In genomic region chr1:20787100-20787774, GRCh38 we compare ENCODE assay signal across 9 cellular contexts. TPM values are rescaled to one million over a fixed set of nuclear protein-coding genes. Genes with fewer than 3 reads are reported as not detected.
A peak's percentile ranks its signal among the peaks of the same experiment; 100 is the strongest.
DNase-seq lines count a peak whose midpoint lies in the region; ATAC-seq, FAIRE-seq and TF ChIP-seq lines count a peak whose summit lies in the region.
"Had no signal": no experiment of that assay in that cellular context is flagged by ENCODE, and none has a peak within 500 bp of the region (broad histone marks: within the 10 kb centered on the region; RNA-seq: fewer than 3 reads in every experiment).

A gene with protein sequence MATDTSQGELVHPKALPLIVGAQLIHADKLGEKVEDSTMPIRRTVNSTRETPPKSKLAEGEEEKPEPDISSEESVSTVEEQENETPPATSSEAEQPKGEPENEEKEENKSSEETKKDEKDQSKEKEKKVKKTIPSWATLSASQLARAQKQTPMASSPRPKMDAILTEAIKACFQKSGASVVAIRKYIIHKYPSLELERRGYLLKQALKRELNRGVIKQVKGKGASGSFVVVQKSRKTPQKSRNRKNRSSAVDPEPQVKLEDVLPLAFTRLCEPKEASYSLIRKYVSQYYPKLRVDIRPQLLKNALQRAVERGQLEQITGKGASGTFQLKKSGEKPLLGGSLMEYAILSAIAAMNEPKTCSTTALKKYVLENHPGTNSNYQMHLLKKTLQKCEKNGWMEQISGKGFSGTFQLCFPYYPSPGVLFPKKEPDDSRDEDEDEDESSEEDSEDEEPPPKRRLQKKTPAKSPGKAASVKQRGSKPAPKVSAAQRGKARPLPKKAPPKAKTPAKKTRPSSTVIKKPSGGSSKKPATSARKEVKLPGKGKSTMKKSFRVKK (minus strand): TSS chr1:20787307. CDS start chr1:20780440, 6,867 bp downstream.

- H3K4me2 ChIP-seq in HepG2 (ENCODE audit: low read depth, low read length): peak within 1 kb of the TSS; percentile 93

- peak within 1 kb of the TSS; percentile 99 for H3K27ac ChIP-seq in HepG2 (ENCODE audit: extremely low read length, insufficient read depth, low read length)

- peaks cover 14% of the 10 kb centered on the region for H3K36me3 Mint-ChIP-seq in dendritic cell treated with granulocyte-macrophage colony-stimulating factor and Interleukin-4, amounts not matched to agents 40 ng/mL and 50 ng/mL, for 4 days (ENCODE audit: low read depth)

- no TSS peak for BruUV-seq in HepG2 (replicated peaks; lab: Mats Ljungman, UMichigan)

- TF ChIP-seq EP300 in HepG2 (IDR thresholded peaks at IDR 0.05; ENCODE audit: low read depth in 2 of 2, low read length in 2 of 2): no peak
- no peak for TF ChIP-seq EP300 in HepG2 (CRISPR knock-in tag; IDR thresholded peaks at IDR 0.05; ENCODE audit: borderline replicate concordance)

- intact Hi-C loops in dendritic cell treated with granulocyte-macrophage colony-stimulating factor and Interleukin-4, amounts not matched to agents 40 ng/mL and 50 ng/mL, for 4 days (cut with micrococcal nuclease): no loop called here
- intact Hi-C loops in HepG2 (cut with micrococcal nuclease; ENCODE audit: unreplicated experiment): loop anchor here (10.0 kb wide), 1 partner anchor 108 kb away; no protein-coding TSS in a partner anchor

- H3K4me3 ChIP-seq in HepG2 (replicated peaks in 1 of 3; ENCODE audit: insufficient read depth in 1 of 3, low read depth in 2 of 3, low read length in 3 of 3): peak within 1 kb of the TSS; percentile 88 to 99 (median 92)

- 0% methylated on average over 11 of the region's 90 CpGs for WGBS in HepG2 (ENCODE audit: low lambda C conversion rate)

- DNase-seq in Ammon's horn (ENCODE audit: low spot score) (peak; percentile 75), NCI-H510A (lab: John Stamatoyannopoulos, UW) (peak; percentile 65), HepG2 (ENCODE audit: low spot score) (peak; percentile 55)
- peak; percentile 81 for DNase-seq in activated CD4-positive, alpha-beta T cell treated with anti-CD3 and anti-CD28 coated beads, Interleukin-2, amount 50 U/mL, for 1 hour
- DNase-seq in stimulated activated CD4-positive, alpha-beta T cell treated with anti-CD3 and anti-CD28 coated beads, Interleukin-2, amount 100 ng/mL, for 48 hours: peak; percentile 66 to 77

- TF ChIP-seq RAD21 in HepG2 (CRISPR knock-in tag; IDR thresholded peaks at IDR 0.05): peak; percentile 38; the same call in 1 of the 2 replicates

- H2AFZ ChIP-seq in HepG2 (ENCODE audit: low read length): peak within 1 kb of the TSS; percentile 62

- no peaks in the 10 kb centered on the region; a peak in 1 of 5 replicates for H3K36me3 ChIP-seq in HepG2 (replicated peaks in 1 of 2; ENCODE audit: control insufficient read depth in 1 of 2, insufficient read depth in 2 of 2, low read length in 2 of 2)

- 0 out of 2 replicates have a peak, but pooled peaks have one; percentile 16 for TF ChIP-seq CTCF in HepG2 (CRISPR knock-in tag; IDR thresholded peaks at IDR 0.05)

- no peaks in the 10 kb centered on the region; a peak in 1 of 5 replicates for H3K27me3 ChIP-seq in HepG2 (ENCODE audit: control insufficient read depth in 1 of 2, insufficient read depth in 2 of 2, low read length in 2 of 2)

- no peaks in the 10 kb centered on the region for H3K9me3 ChIP-seq in HepG2 (ENCODE audit: low read length)

- CTCF ChIA-PET in HepG2 (lab: Yijun Ruan, JAX; ENCODE audit: low intra/inter-chr PET ratio, low total read pairs): no interaction called here

- POLR2A ChIA-PET in HepG2 (lab: Yijun Ruan, JAX): interaction anchor here (0.5 to 2.2 kb wide), 31 partner anchors 9 to 649 kb away, joined by 3 to 19 read pairs (median 4); partner anchors contain the start of genes CDA, DDOST, FAM43B and KIF17

- in situ Hi-C loops in HepG2 (cut with HindIII; ENCODE audit: extremely low pct_ligation_motif_present, low pct_unique_long_range_greater_than_20kb): no loop called here

- H3K4me1 Mint-ChIP-seq in dendritic cell treated with granulocyte-macrophage colony-stimulating factor and Interleukin-4, amounts not matched to agents 40 ng/mL and 50 ng/mL, for 4 days (ENCODE audit: low read depth): peaks cover 28% of the 10 kb centered on the region

- H3K27ac Mint-ChIP-seq in dendritic cell treated with granulocyte-macrophage colony-stimulating factor and Interleukin-4, amounts not matched to agents 40 ng/mL and 50 ng/mL, for 4 days: peak within 1 kb of the TSS; percentile 96

- peaks cover 31% of the 10 kb centered on the region for H4K20me1 ChIP-seq in HepG2 (ENCODE audit: insufficient read depth, low read length)

- peak within 1 kb of the TSS; percentile 100 for H3K4me3 Mint-ChIP-seq in dendritic cell treated with granulocyte-macrophage colony-stimulating factor and Interleukin-4, amounts not matched to agents 40 ng/mL and 50 ng/mL, for 4 days

- TF ChIP-seq POLR2A in HepG2 (IDR thresholded peaks at IDR 0.05; ENCODE audit: insufficient read depth in 1 of 2, low read depth in 2 of 2, low read length in 2 of 2): peak; percentile 72 to 86

- H3K4me1 ChIP-seq in HepG2 (ENCODE audit: insufficient read depth, low read length): peaks cover 41% of the 10 kb centered on the region

- H3K9ac ChIP-seq in HepG2 (ENCODE audit: insufficient read depth, low read depth, low read length): peak within 1 kb of the TSS; percentile 91

- no peaks in the 10 kb centered on the region for H3K27me3 Mint-ChIP-seq in dendritic cell treated with granulocyte-macrophage colony-stimulating factor and Interleukin-4, amounts not matched to agents 40 ng/mL and 50 ng/mL, for 4 days

- no peaks in the 10 kb centered on the region for H3K9me3 Mint-ChIP-seq in dendritic cell treated with granulocyte-macrophage colony-stimulating factor and Interleukin-4, amounts not matched to agents 40 ng/mL and 50 ng/mL, for 4 days

- no peak for FAIRE-seq in HepG2 (lab: Jason Lieb, UNC)
- FAIRE-seq: colon had no signal

- peak; percentile 56 for ATAC-seq in GM19035 (IDR thresholded peaks at IDR 0.05; ENCODE audit: unreplicated experiment)
- peak; percentile 53 for ATAC-seq in HG03280 (IDR thresholded peaks at IDR 0.05; ENCODE audit: unreplicated experiment)
- ATAC-seq in HepG2: peak; percentile 57

- H3K79me2 ChIP-seq in HepG2 (ENCODE audit: insufficient read depth, low read length): peaks cover 40% of the 10 kb centered on the region

TF ChIP-seq in HepG2, 621 proteins besides CTCF, POLR2A, EP300 and RAD21 (continues in another document):
- TF ChIP-seq ZSCAN30 (CRISPR knock-in tag; IDR thresholded peaks at IDR 0.05): no peak
- TF ChIP-seq SP4 (CRISPR knock-in tag; IDR thresholded peaks at IDR 0.05): no peak; the same call in 1 of the 2 replicates
- no peak for TF ChIP-seq UBTF (CRISPR knock-in tag; IDR thresholded peaks at IDR 0.05)
- TF ChIP-seq, protein P1, sequence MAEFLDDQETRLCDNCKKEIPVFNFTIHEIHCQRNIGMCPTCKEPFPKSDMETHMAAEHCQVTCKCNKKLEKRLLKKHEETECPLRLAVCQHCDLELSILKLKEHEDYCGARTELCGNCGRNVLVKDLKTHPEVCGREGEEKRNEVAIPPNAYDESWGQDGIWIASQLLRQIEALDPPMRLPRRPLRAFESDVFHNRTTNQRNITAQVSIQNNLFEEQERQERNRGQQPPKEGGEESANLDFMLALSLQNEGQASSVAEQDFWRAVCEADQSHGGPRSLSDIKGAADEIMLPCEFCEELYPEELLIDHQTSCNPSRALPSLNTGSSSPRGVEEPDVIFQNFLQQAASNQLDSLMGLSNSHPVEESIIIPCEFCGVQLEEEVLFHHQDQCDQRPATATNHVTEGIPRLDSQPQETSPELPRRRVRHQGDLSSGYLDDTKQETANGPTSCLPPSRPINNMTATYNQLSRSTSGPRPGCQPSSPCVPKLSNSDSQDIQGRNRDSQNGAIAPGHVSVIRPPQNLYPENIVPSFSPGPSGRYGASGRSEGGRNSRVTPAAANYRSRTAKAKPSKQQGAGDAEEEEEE (CRISPR knock-in tag; IDR thresholded peaks at IDR 0.05; ENCODE audit: borderline replicate concordance): no peak

RNA-seq across cellular contexts. Expression of the gene that starts here (rescaled TPM):
- total RNA-seq in HepG2 (2016; rRNA removed; fragmentation: Illumina TruSeq; extraction: Trizol): 137 and 163 TPM in 2 replicates
- total RNA-seq in HepG2 (2016; cell fraction: cytosol; rRNA removed; fragmentation: Illumina TruSeq; extraction: Trizol; ENCODE audit: low read depth): 199 and 242 TPM in 2 replicates
- total RNA-seq in HepG2 (2016; cell fraction: insoluble cytoplasmic fraction; rRNA removed; fragmentation: Illumina TruSeq; extraction: Trizol): 127 and 136 TPM in 2 replicates
- total RNA-seq in HepG2 (2016; cell fraction: membrane; rRNA removed; fragmentation: Illumina TruSeq; extraction: Trizol): 121 and 142 TPM in 2 replicates
- total RNA-seq in HepG2 (2016; cell fraction: nucleus; rRNA removed; fragmentation: Illumina TruSeq; extraction: Trizol): 131 and 144 TPM in 2 replicates
- polyA plus RNA-seq in HepG2 (2011; rRNA removed): 88.7 and 98.5 TPM in 2 replicates
- polyA plus RNA-seq in HepG2 (2011; cell fraction: cytosol; rRNA removed): 46.9 and 55.6 TPM in 2 replicates
- polyA plus RNA-seq in HepG2 (2011; cell fraction: nucleus; rRNA removed): 118 and 119 TPM in 2 replicates
- polyA plus RNA-seq in HepG2 (2012): 63.1 and 84.6 TPM in 2 replicates
- 6.5 and 7.7 TPM in 2 replicates for polyA plus RNA-seq in HepG2 (2016; cell fraction: cytosol; fragmentation: Illumina TruSeq; extraction: Trizol; ENCODE audit: low read depth)
- 121 TPM in 2 replicates for polyA plus RNA-seq in HepG2 (2016; cell fraction: insoluble cytoplasmic fraction; fragmentation: Illumina TruSeq; extraction: Trizol; ENCODE audit: low read depth)
- 20.7 and 20.9 TPM in 2 replicates for polyA plus RNA-seq in HepG2 (2016; cell fraction: membrane; fragmentation: Illumina TruSeq; extraction: Trizol; ENCODE audit: low read depth)
- polyA plus RNA-seq in HepG2 (2016; cell fraction: nucleus; fragmentation: Illumina TruSeq; extraction: Trizol; ENCODE audit: insufficient read depth, low read depth): 198 and 208 TPM in 2 replicates
- 48.7 and 70.5 TPM in 2 replicates for polyA minus RNA-seq in HepG2 (2011; rRNA and poly(A)+ RNA removed; ENCODE audit: low replicate concordance)
- polyA minus RNA-seq in HepG2 (2011; cell fraction: cytosol; rRNA and poly(A)+ RNA removed): 74.2 and 80.9 TPM in 2 replicates
- 129 and 144 TPM in 2 replicates for polyA minus RNA-seq in HepG2 (2011; cell fraction: nucleus; rRNA and poly(A)+ RNA removed)

Comparison
In these comparisons a context has a peak if more than half of its experiments do, and no peak if none do; other contexts are left out.
1. Peak in every context shown above with its lines: DNase-seq, ATAC-seq, H3K4me3 ChIP-seq and H3K27ac ChIP-seq.